ENCODE assay signal across 7 cellular contexts in the genomic region with DNA sequence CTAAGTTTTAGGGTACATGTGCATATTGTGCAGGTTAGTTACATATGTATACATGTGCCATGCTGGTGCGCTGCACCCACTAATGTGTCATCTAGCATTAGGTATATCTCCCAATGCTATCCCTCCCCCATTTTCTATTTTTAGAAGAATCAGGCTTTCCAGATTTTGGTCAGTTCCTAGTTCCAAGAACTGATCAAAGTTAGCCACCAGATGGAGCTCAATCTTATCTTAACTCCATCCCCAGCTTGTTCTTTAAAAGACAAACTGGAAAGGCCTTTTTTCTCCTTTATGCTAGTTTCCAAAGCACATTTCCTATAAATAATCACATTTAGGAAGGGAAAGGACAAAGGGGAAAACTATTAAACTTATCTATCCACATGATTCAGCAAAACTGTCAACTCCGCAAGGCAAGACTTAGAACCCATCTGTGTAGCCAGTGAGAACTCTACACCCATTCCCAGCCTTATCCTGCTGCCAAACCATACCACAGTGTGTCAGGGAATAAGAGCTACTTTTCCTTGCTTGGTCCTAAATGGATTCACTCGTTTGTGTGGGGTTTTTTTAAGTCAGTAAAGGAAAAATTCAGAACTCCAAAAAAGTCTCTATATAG. TPM values are rescaled to one million over a fixed set of nuclear protein-coding genes. Genes with fewer than 3 reads are reported as not detected.
DNase-seq lines count a peak whose midpoint lies in the region; ATAC-seq and TF ChIP-seq lines count a peak whose summit lies in the region.

No MANE protein-coding gene starts in this region.

- H2AFZ ChIP-seq in osteoblast (ENCODE audit: low read length) = no peak overlapping the region

- TF ChIP-seq CTCF in GM10248 (IDR thresholded peaks at IDR 0.05; ENCODE audit: control extremely low read depth, extremely low read depth, low read depth, missing control alignments) (peak; percentile 39), NB4 (IDR thresholded peaks at IDR 0.05; ENCODE audit: low read depth, low read length) (peak; percentile 42), osteoblast (IDR thresholded peaks at IDR 0.05; ENCODE audit: extremely low read depth, low read depth, low read length) (peak; percentile 56)

- H3K4me1 ChIP-seq in osteoblast (ENCODE audit: insufficient read depth, low read length) = peaks cover 3% of the 10 kb centered on the region

- H3K79me2 ChIP-seq in osteoblast (ENCODE audit: insufficient read depth, low read length) = no peaks in the 10 kb centered on the region

- H3K4me3 ChIP-seq in NB4 (ENCODE audit: low read depth, low read length) (no peak overlapping the region), osteoblast (ENCODE audit: insufficient read depth, low read length) (no peak overlapping the region)

- no peaks in the 10 kb centered on the region for H4K20me1 ChIP-seq in osteoblast (ENCODE audit: insufficient read depth, low read length)

- TF ChIP-seq POLR2A in NB4 (IDR thresholded peaks at IDR 0.05; ENCODE audit: extremely low read depth, insufficient read length) = no peak

- no peak for ATAC-seq in GM18498 (IDR thresholded peaks at IDR 0.05; ENCODE audit: unreplicated experiment)
- no peak for ATAC-seq in HG03280 (IDR thresholded peaks at IDR 0.05; ENCODE audit: unreplicated experiment)

- H3K9me3 ChIP-seq in osteoblast (ENCODE audit: low read depth, low read length) = no peaks in the 10 kb centered on the region

- CTCF ChIA-PET in GM10248 (lab: Yijun Ruan, JAX) = interaction anchor here (0.6 to 7.7 kb wide), 19 partner anchors 9 to 872 kb away, joined by 3 to 78 read pairs (median 3); no protein-coding TSS in a partner anchor

- POLR2A ChIA-PET in GM10248 (lab: Yijun Ruan, JAX) = no interaction called here

- H3K27me3 ChIP-seq in osteoblast (ENCODE audit: insufficient read depth, low read length) = no peaks in the 10 kb centered on the region

- DNase-seq in GM10248 (ENCODE audit: extremely low spot score) (no peak), NB4 (ENCODE audit: low read depth) (peak; percentile 45), dermis blood vessel endothelial cell (peak; percentile 76), osteoblast (ENCODE audit: insufficient read length, low spot score, missing footprints) (peak; percentile 92), activated T-cell treated with anti-CD3 and anti-CD28 coated beads for 4 hours (no peak)

- H3K27ac ChIP-seq in osteoblast (ENCODE audit: low read depth, low read length) = no peak overlapping the region

- H3K4me2 ChIP-seq in osteoblast (ENCODE audit: insufficient read depth, low read length) = no peak overlapping the region

- H3K36me3 ChIP-seq in osteoblast (ENCODE audit: insufficient read depth, low read length) = peaks cover 4% of the 10 kb centered on the region

RNA-seq across cellular contexts. Expression of gene KHDC1, which starts 22.8 kb away (rescaled TPM):
- total RNA-seq in dermis blood vessel endothelial cell (0.09 TPM in 1 of 2 replicates, not detected in the other), osteoblast (2.9 and 4.0 TPM in 2 replicates)

Comparison
In these comparisons a context has a peak if more than half of its experiments do, and no peak if none do; other contexts are left out.
1. DNase-seq: peak in NB4 (single experiment), dermis blood vessel endothelial cell (single experiment) and osteoblast (single experiment); none in GM10248 (single experiment) and activated T-cell treated with anti-CD3 and anti-CD28 coated beads for 4 hours (single experiment).
2. Peak in every context shown above with its lines, with median percentiles within 50 percentile points of each other: CTCF ChIP-seq.